ENCODE assay signal across 1 cellular context in genomic region chr1:63323866-63324778, GRCh38.
TF ChIP-seq lines count a peak whose summit lies in the region.

No MANE protein-coding gene starts in this region.

TF ChIP-seq in GM23338, 12 proteins besides CTCF, POLR2A, EP300 and RAD21 (continued from another document):
- TF ChIP-seq ZNF331 (CRISPR knock-in tag; IDR thresholded peaks at IDR 0.05; ENCODE audit: low read depth) (no peak), CREB1 (CRISPR knock-in tag; IDR thresholded peaks at IDR 0.05; ENCODE audit: low read depth) (no peak), EZH2phosphoT487 (IDR thresholded peaks at IDR 0.05; ENCODE audit: unreplicated experiment) (no peak), STAT1 (IDR thresholded peaks at IDR 0.05; ENCODE audit: unreplicated experiment) (no peak), NANOG (IDR thresholded peaks at IDR 0.05; ENCODE audit: borderline replicate concordance) (no peak)
- TF ChIP-seq, protein P1, sequence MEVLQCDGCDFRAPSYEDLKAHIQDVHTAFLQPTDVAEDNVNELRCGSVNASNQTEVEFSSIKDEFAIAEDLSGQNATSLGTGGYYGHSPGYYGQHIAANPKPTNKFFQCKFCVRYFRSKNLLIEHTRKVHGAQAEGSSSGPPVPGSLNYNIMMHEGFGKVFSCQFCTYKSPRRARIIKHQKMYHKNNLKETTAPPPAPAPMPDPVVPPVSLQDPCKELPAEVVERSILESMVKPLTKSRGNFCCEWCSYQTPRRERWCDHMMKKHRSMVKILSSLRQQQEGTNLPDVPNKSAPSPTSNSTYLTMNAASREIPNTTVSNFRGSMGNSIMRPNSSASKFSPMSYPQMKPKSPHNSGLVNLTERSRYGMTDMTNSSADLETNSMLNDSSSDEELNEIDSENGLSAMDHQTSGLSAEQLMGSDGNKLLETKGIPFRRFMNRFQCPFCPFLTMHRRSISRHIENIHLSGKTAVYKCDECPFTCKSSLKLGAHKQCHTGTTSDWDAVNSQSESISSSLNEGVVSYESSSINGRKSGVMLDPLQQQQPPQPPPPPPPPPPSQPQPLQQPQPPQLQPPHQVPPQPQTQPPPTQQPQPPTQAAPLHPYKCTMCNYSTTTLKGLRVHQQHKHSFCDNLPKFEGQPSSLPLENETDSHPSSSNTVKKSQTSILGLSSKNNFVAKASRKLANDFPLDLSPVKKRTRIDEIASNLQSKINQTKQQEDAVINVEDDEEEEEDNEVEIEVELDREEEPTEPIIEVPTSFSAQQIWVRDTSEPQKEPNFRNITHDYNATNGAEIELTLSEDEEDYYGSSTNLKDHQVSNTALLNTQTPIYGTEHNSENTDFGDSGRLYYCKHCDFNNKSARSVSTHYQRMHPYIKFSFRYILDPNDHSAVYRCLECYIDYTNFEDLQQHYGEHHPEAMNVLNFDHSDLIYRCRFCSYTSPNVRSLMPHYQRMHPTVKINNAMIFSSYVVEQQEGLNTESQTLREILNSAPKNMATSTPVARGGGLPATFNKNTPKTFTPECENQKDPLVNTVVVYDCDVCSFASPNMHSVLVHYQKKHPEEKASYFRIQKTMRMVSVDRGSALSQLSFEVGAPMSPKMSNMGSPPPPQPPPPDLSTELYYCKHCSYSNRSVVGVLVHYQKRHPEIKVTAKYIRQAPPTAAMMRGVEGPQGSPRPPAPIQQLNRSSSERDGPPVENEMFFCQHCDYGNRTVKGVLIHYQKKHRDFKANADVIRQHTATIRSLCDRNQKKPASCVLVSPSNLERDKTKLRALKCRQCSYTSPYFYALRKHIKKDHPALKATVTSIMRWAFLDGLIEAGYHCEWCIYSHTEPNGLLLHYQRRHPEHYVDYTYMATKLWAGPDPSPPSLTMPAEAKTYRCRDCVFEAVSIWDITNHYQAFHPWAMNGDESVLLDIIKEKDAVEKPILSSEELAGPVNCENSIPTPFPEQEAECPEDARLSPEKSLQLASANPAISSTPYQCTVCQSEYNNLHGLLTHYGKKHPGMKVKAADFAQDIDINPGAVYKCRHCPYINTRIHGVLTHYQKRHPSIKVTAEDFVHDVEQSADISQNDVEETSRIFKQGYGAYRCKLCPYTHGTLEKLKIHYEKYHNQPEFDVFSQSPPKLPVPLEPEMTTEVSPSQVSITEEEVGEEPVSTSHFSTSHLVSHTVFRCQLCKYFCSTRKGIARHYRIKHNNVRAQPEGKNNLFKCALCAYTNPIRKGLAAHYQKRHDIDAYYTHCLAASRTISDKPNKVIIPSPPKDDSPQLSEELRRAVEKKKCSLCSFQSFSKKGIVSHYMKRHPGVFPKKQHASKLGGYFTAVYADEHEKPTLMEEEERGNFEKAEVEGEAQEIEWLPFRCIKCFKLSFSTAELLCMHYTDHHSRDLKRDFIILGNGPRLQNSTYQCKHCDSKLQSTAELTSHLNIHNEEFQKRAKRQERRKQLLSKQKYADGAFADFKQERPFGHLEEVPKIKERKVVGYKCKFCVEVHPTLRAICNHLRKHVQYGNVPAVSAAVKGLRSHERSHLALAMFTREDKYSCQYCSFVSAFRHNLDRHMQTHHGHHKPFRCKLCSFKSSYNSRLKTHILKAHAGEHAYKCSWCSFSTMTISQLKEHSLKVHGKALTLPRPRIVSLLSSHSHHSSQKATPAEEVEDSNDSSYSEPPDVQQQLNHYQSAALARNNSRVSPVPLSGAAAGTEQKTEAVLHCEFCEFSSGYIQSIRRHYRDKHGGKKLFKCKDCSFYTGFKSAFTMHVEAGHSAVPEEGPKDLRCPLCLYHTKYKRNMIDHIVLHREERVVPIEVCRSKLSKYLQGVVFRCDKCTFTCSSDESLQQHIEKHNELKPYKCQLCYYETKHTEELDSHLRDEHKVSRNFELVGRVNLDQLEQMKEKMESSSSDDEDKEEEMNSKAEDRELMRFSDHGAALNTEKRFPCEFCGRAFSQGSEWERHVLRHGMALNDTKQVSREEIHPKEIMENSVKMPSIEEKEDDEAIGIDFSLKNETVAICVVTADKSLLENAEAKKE (CRISPR knock-in tag; IDR thresholded peaks at IDR 0.05), result no peak
- TF ChIP-seq, protein P2, sequence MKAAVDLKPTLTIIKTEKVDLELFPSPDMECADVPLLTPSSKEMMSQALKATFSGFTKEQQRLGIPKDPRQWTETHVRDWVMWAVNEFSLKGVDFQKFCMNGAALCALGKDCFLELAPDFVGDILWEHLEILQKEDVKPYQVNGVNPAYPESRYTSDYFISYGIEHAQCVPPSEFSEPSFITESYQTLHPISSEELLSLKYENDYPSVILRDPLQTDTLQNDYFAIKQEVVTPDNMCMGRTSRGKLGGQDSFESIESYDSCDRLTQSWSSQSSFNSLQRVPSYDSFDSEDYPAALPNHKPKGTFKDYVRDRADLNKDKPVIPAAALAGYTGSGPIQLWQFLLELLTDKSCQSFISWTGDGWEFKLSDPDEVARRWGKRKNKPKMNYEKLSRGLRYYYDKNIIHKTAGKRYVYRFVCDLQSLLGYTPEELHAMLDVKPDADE (IDR thresholded peaks at IDR 0.05), result no peak
- TF ChIP-seq, protein P3, sequence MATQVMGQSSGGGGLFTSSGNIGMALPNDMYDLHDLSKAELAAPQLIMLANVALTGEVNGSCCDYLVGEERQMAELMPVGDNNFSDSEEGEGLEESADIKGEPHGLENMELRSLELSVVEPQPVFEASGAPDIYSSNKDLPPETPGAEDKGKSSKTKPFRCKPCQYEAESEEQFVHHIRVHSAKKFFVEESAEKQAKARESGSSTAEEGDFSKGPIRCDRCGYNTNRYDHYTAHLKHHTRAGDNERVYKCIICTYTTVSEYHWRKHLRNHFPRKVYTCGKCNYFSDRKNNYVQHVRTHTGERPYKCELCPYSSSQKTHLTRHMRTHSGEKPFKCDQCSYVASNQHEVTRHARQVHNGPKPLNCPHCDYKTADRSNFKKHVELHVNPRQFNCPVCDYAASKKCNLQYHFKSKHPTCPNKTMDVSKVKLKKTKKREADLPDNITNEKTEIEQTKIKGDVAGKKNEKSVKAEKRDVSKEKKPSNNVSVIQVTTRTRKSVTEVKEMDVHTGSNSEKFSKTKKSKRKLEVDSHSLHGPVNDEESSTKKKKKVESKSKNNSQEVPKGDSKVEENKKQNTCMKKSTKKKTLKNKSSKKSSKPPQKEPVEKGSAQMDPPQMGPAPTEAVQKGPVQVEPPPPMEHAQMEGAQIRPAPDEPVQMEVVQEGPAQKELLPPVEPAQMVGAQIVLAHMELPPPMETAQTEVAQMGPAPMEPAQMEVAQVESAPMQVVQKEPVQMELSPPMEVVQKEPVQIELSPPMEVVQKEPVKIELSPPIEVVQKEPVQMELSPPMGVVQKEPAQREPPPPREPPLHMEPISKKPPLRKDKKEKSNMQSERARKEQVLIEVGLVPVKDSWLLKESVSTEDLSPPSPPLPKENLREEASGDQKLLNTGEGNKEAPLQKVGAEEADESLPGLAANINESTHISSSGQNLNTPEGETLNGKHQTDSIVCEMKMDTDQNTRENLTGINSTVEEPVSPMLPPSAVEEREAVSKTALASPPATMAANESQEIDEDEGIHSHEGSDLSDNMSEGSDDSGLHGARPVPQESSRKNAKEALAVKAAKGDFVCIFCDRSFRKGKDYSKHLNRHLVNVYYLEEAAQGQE (IDR thresholded peaks at IDR 0.05; ENCODE audit: unreplicated experiment), result no peak
